In the genomic region with DNA sequence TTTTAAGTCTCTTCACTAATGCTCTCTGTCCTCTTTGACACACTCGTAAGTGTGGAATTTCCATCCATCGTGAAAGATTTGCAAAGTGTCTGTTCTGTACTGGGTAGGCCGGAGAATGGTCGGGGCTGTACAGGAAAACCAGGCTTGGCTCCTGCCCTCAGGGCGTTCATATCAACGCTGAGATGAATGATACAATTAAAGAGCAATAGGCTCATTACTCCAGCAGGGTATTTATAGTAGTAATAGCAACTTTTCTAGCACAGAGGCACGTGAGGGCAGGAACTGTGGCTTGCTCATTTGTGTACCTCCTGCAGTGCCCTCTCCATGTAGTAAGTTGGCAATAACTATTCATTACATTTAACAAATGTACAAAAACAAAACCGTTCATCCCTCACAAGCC, we compare ENCODE assay signal across 17 cellular contexts. TPM values are rescaled to one million over a fixed set of nuclear protein-coding genes. Genes with fewer than 3 reads are reported as not detected.
A peak's percentile ranks its signal among the peaks of the same experiment; 100 is the strongest.
DNase-seq lines count a peak whose midpoint lies in the region; TF ChIP-seq lines count a peak whose summit lies in the region.
"Had no signal": no experiment of that assay in that cellular context is flagged by ENCODE, and none has a peak within 500 bp of the region (broad histone marks: within the 10 kb centered on the region; RNA-seq: fewer than 3 reads in every experiment).

No MANE protein-coding gene starts in this region.

- H3K4me3 Mint-ChIP-seq in type B pancreatic cell, result no peak overlapping the region
- H3K4me3 Mint-ChIP-seq: H9, mesothelial cell of epicardium had no signal

- TF ChIP-seq CTCF in colonic mucosa (IDR thresholded peaks at IDR 0.05) (no peak), type B pancreatic cell (conservative IDR thresholded peaks at IDR 0.05) (peak; percentile 35), esophagus muscularis mucosa (IDR thresholded peaks at IDR 0.05) (no peak)

- TF ChIP-seq EP300 in esophagus muscularis mucosa (IDR thresholded peaks at IDR 0.05), result no peak

- H3K36me3 ChIP-seq in SK-N-MC (ENCODE audit: insufficient read depth, low read length), result no peaks in the 10 kb centered on the region
- H3K36me3 ChIP-seq in colonic mucosa, result no peaks in the 10 kb centered on the region
- H3K36me3 ChIP-seq in esophagus muscularis mucosa, result no peaks in the 10 kb centered on the region
- H3K36me3 ChIP-seq: breast epithelium had no signal

- H3K27me3 ChIP-seq in colonic mucosa (no peaks in the 10 kb centered on the region), esophagus muscularis mucosa (no peaks in the 10 kb centered on the region)
- H3K27me3 ChIP-seq: breast epithelium had no signal

- H3K27me3 Mint-ChIP-seq in type B pancreatic cell, result peaks cover 8% of the 10 kb centered on the region

- WGBS in esophagus muscularis mucosa, result 81% methylated on average over 8 of the region's 8 CpGs

- no peaks in the 10 kb centered on the region for H3K9me3 Mint-ChIP-seq in type B pancreatic cell
- H3K9me3 Mint-ChIP-seq: H9, mesothelial cell of epicardium had no signal

- peaks cover 25% of the 10 kb centered on the region for H3K4me1 Mint-ChIP-seq in type B pancreatic cell (ENCODE audit: unreplicated experiment)

- no peaks in the 10 kb centered on the region for H3K36me3 Mint-ChIP-seq in type B pancreatic cell
- H3K36me3 Mint-ChIP-seq: mesothelial cell of epicardium had no signal

- H3K4me1 ChIP-seq in colonic mucosa (no peaks in the 10 kb centered on the region), esophagus muscularis mucosa (peaks cover 3 to 10% (median 8%) of the 10 kb centered on the region in 4 donors)
- H3K4me1 ChIP-seq: breast epithelium had no signal

- peak; percentile 25 for DNase-seq in stimulated activated naive CD4-positive, alpha-beta T cell treated with Interleukin-2 at 50 U/mL for 16 hours (lab: John Stamatoyannopoulos, UW)
- DNase-seq in stimulated activated naive CD4-positive, alpha-beta T cell (lab: John Stamatoyannopoulos, UW), result no peak
- DNase-seq in SK-N-MC (ENCODE audit: low read depth, low spot score) (peak; percentile 20), colonic mucosa (no peak), type B pancreatic cell (ENCODE audit: extremely low spot score, unreplicated experiment) (no peak), GF-D8 (lab: John Stamatoyannopoulos, UW) (no peak), NCI-H774 (lab: John Stamatoyannopoulos, UW) (no peak), esophagus muscularis mucosa (ENCODE audit: extremely low spot score) (no peak)
- DNase-seq: DMS79, H9, NCI-H1105 treated with DMSO at 0.1 percent for 48 hours, NCI-H2227 treated with DMSO at 0.1 percent for 48 hours had no signal

- intact Hi-C loops in colonic mucosa (cut with DNase I), result no loop called here
- intact Hi-C loops in esophagus muscularis mucosa (cut with DNase I), result no loop called here

- H3K4me3 ChIP-seq in SK-N-MC (0 out of 2 replicates have a peak overlapping the region, but pooled peaks have one; percentile 8), colonic mucosa (no peak overlapping the region), esophagus muscularis mucosa (no peak overlapping the region)
- H3K4me3 ChIP-seq: breast epithelium, K562, skin epidermis had no signal

- H3K27ac Mint-ChIP-seq in type B pancreatic cell, result no peak overlapping the region
- H3K27ac Mint-ChIP-seq: H9, mesothelial cell of epicardium had no signal

- H3K27ac ChIP-seq in SK-N-MC (no peak overlapping the region), colonic mucosa (peak overlapping the region; percentile 29), esophagus muscularis mucosa (replicated peaks in 1 of 4) (no peak overlapping the region)
- H3K27ac ChIP-seq: breast epithelium, VCaP had no signal

- H3K9me3 ChIP-seq in SK-N-MC (ENCODE audit: low read depth, low read length) (no peaks in the 10 kb centered on the region), colonic mucosa (no peaks in the 10 kb centered on the region), esophagus muscularis mucosa (no peaks in the 10 kb centered on the region)
- H3K9me3 ChIP-seq: breast epithelium had no signal

- no peak overlapping the region for H3K9ac ChIP-seq in SK-N-MC (ENCODE audit: insufficient read length)
- H3K9ac ChIP-seq in colonic mucosa (ENCODE audit: low read depth in 2 of 2, low read length in 2 of 2), result no peak overlapping the region

- no peak for TF ChIP-seq POLR2A in esophagus muscularis mucosa (IDR thresholded peaks at IDR 0.05; ENCODE audit: low read depth)

RNA-seq across cellular contexts. Expression of gene NCK2, which starts 5.3 kb away (rescaled TPM):
- total RNA-seq in colonic mucosa (10 to 100 TPM; 51.3 to 67.5 TPM), type B pancreatic cell (ENCODE audit: low replicate concordance) (86.4 and 103 TPM in 2 replicates), esophagus muscularis mucosa (100 to 1,000 TPM in 2 of 4 donors, 10 to 100 TPM in 2; 59.8 to 130 (median 96.2) TPM)

Comparison
In these comparisons a context has a peak if more than half of its experiments do, and no peak if none do; other contexts are left out.
1. DNase-seq: peak in stimulated activated naive CD4-positive, alpha-beta T cell treated with Interleukin-2 at 50 U/mL for 16 hours (single experiment) and SK-N-MC (single experiment); none in stimulated activated naive CD4-positive, alpha-beta T cell (0 of 6), colonic mucosa (single experiment), type B pancreatic cell (single experiment), GF-D8 (single experiment), NCI-H774 (single experiment) and esophagus muscularis mucosa (single experiment).